1 cellular context compared by ENCODE assay signal in genomic region chr2:159283529-159283928, GRCh38.
TF ChIP-seq lines count a peak whose summit lies in the region.

No MANE protein-coding gene starts in this region.

TF ChIP-seq in HepG2, 621 proteins besides CTCF, POLR2A, EP300 and RAD21:
- no peak for TF ChIP-seq HOXA5 (CRISPR knock-in tag; IDR thresholded peaks at IDR 0.05)
- peak; percentile 47; the same call in 1 of the 2 replicates for TF ChIP-seq ZNF362 (CRISPR knock-in tag; IDR thresholded peaks at IDR 0.05; ENCODE audit: borderline replicate concordance)
- no peak for TF ChIP-seq ADNP (CRISPR knock-in tag; IDR thresholded peaks at IDR 0.05)
- no peak for TF ChIP-seq ZNF790 (CRISPR knock-in tag; IDR thresholded peaks at IDR 0.05; ENCODE audit: borderline replicate concordance)
- TF ChIP-seq ZNF337 (CRISPR knock-in tag; IDR thresholded peaks at IDR 0.05; ENCODE audit: borderline replicate concordance, low read depth): no peak
- TF ChIP-seq SALL2 (CRISPR knock-in tag; IDR thresholded peaks at IDR 0.05): no peak
